ENCODE assay signal across 9 cellular contexts in genomic region chr2:63843791-63844190, GRCh38. TPM values are rescaled to one million over a fixed set of nuclear protein-coding genes. Genes with fewer than 3 reads are reported as not detected.
DNase-seq lines count a peak whose midpoint lies in the region; ATAC-seq and TF ChIP-seq lines count a peak whose summit lies in the region.
"Had no signal": no experiment of that assay in that cellular context is flagged by ENCODE, and none has a peak within 500 bp of the region (broad histone marks: within the 10 kb centered on the region; RNA-seq: fewer than 3 reads in every experiment).

No MANE protein-coding gene starts in this region.

- no peaks in the 10 kb centered on the region for H3K27me3 ChIP-seq in DOHH2 (ENCODE audit: control insufficient read depth, low read length)
- H3K27me3 ChIP-seq in SU-DHL-6 (ENCODE audit: low read length), result no peaks in the 10 kb centered on the region
- H3K27me3 ChIP-seq in fibroblast of lung (ENCODE audit: control insufficient read depth, insufficient read depth, low read length), result no peaks in the 10 kb centered on the region
- H3K27me3 ChIP-seq in sigmoid colon, result no peaks in the 10 kb centered on the region

- no peak for DNase-seq in fibroblast of lung (ENCODE audit: low read depth in 2 of 2)
- no peak for DNase-seq in osteocyte (ENCODE audit: extremely low spot score, unreplicated experiment)
- DNase-seq in stimulated activated naive B cell treated with anti-CD40 and anti-IgM and Interleukin-4, amounts not matched to agents 10 μg/mL and 1 μg/mL and 100 μg/mL, for 72 hours, result no peak
- DNase-seq in sigmoid colon, result no peak
- DNase-seq in SHP77 treated with DMSO at 0.1 percent for 48 hours (lab: John Stamatoyannopoulos, UW), result no peak
- DNase-seq in effector CD4-positive, alpha-beta T cell, result no peak
- DNase-seq: activated CD4-positive, CD25-positive, alpha-beta regulatory T cell had no signal

- no peaks in the 10 kb centered on the region for H3K36me3 Mint-ChIP-seq in osteocyte (ENCODE audit: unreplicated experiment)
- peaks cover 12 to 14% of the 10 kb centered on the region in 2 donors for H3K36me3 Mint-ChIP-seq in stimulated activated naive B cell treated with anti-CD40 and anti-IgM and Interleukin-4, amounts not matched to agents 10 μg/mL and 1 μg/mL and 100 μg/mL, for 72 hours

- H3K4me3 Mint-ChIP-seq in osteocyte (ENCODE audit: unreplicated experiment), result peak overlapping the region; percentile 93
- H3K4me3 Mint-ChIP-seq in stimulated activated naive B cell treated with anti-CD40 and anti-IgM and Interleukin-4, amounts not matched to agents 10 μg/mL and 1 μg/mL and 100 μg/mL, for 72 hours, result peak overlapping the region in 1 of 2 donors; percentile 5

- TF ChIP-seq POLR2A in sigmoid colon (IDR thresholded peaks at IDR 0.05), result no peak

- H3K27me3 Mint-ChIP-seq in osteocyte (ENCODE audit: unreplicated experiment), result no peaks in the 10 kb centered on the region
- H3K27me3 Mint-ChIP-seq in stimulated activated naive B cell treated with anti-CD40 and anti-IgM and Interleukin-4, amounts not matched to agents 10 μg/mL and 1 μg/mL and 100 μg/mL, for 72 hours, result no peaks in the 10 kb centered on the region

- H3K4me2 ChIP-seq in DOHH2 (ENCODE audit: low read length) (peak overlapping the region; percentile 81), SU-DHL-6 (ENCODE audit: low read depth, low read length, poor library complexity, severe bottlenecking) (peak overlapping the region; percentile 83), fibroblast of lung (ENCODE audit: extremely low read depth, insufficient read depth, low read length) (peak overlapping the region; percentile 85)

- H3K27ac ChIP-seq in DOHH2 (ENCODE audit: low read depth, low read length), result no peak overlapping the region
- no peak overlapping the region for H3K27ac ChIP-seq in SU-DHL-6 (ENCODE audit: low read depth, low read length)
- no peak overlapping the region for H3K27ac ChIP-seq in fibroblast of lung (ENCODE audit: insufficient read depth, low read length)
- H3K27ac ChIP-seq in sigmoid colon, result no peak overlapping the region

- H3K79me2 ChIP-seq in DOHH2 (ENCODE audit: control insufficient read depth, low read length) (peaks cover 88% of the 10 kb centered on the region), SU-DHL-6 (ENCODE audit: insufficient read depth, low read length) (peaks cover 71% of the 10 kb centered on the region), fibroblast of lung (ENCODE audit: control insufficient read depth, insufficient read depth, low read length) (peaks cover 65% of the 10 kb centered on the region)

- WGBS in sigmoid colon, 2 donors, result 85 to 88% methylated on average over 2 of the region's 2 CpGs

- H3K4me3 ChIP-seq in DOHH2 (ENCODE audit: low read length), result peak overlapping the region; percentile 82
- H3K4me3 ChIP-seq in SU-DHL-6 (ENCODE audit: insufficient read depth, low read length, poor library complexity, severe bottlenecking), result no peak overlapping the region
- peak overlapping the region; percentile 32 to 95 (median 80) for H3K4me3 ChIP-seq in fibroblast of lung (replicated peaks in 1 of 4; ENCODE audit: control extremely low read depth in 1 of 4, insufficient read depth in 1 of 4, low read depth in 3 of 4, low read length in 4 of 4)
- no peak overlapping the region for H3K4me3 ChIP-seq in sigmoid colon

- H3F3A ChIP-seq in DOHH2 (ENCODE audit: control insufficient read depth, insufficient read depth) (peaks cover 11% of the 10 kb centered on the region), SU-DHL-6 (ENCODE audit: insufficient read depth) (peaks cover 15% of the 10 kb centered on the region)

- no peaks in the 10 kb centered on the region for H3K9me3 ChIP-seq in DOHH2 (ENCODE audit: control insufficient read depth, insufficient read depth, low read length)
- H3K9me3 ChIP-seq in SU-DHL-6 (ENCODE audit: insufficient read depth, low read length), result no peaks in the 10 kb centered on the region
- no peaks in the 10 kb centered on the region for H3K9me3 ChIP-seq in fibroblast of lung (ENCODE audit: control insufficient read depth, insufficient read depth, low read depth, low read length)
- no peaks in the 10 kb centered on the region for H3K9me3 ChIP-seq in sigmoid colon

- H4K20me1 ChIP-seq in DOHH2 (ENCODE audit: control insufficient read depth, insufficient read depth, low read depth, low read length), result peaks cover 25% of the 10 kb centered on the region; the same call in 1 of the 2 replicates
- peaks cover 11% of the 10 kb centered on the region for H4K20me1 ChIP-seq in SU-DHL-6 (ENCODE audit: low read depth, low read length)
- no peaks in the 10 kb centered on the region for H4K20me1 ChIP-seq in fibroblast of lung (ENCODE audit: control insufficient read depth, extremely low read depth, insufficient read depth, low read length)

- intact Hi-C loops in sigmoid colon (cut with DNase I), result loop anchor here (5.0 kb wide), 4 partner anchors 44 to 256 kb away; partner anchors contain the start of genes MDH1, VPS54 and WDPCP

- TF ChIP-seq CTCF in DOHH2 (IDR thresholded peaks at IDR 0.05; ENCODE audit: low read depth, low read length, poor library complexity, severe bottlenecking), result no peak
- TF ChIP-seq CTCF in SU-DHL-6 (IDR thresholded peaks at IDR 0.05; ENCODE audit: insufficient read depth, low read length, poor library complexity, severe bottlenecking), result no peak
- no peak for TF ChIP-seq CTCF in fibroblast of lung (conservative IDR thresholded peaks at IDR 0.05 in 1 of 2, IDR thresholded peaks at IDR 0.05 in 1 of 2; ENCODE audit: low read depth in 1 of 2, low read length in 2 of 2)
- no peak for TF ChIP-seq CTCF in osteocyte (IDR thresholded peaks at IDR 0.05)
- no peak for TF ChIP-seq CTCF in sigmoid colon (IDR thresholded peaks at IDR 0.05)

- ATAC-seq in stimulated activated naive B cell treated with anti-CD40 and anti-IgM and Interleukin-4, amounts not matched to agents 10 μg/mL and 1 μg/mL and 100 μg/mL, for 72 hours (replicated peaks), result no peak

- H3K9me2 ChIP-seq in DOHH2 (replicated peaks; ENCODE audit: control insufficient read depth, low read length), result no peaks in the 10 kb centered on the region
- H3K9me2 ChIP-seq in SU-DHL-6 (replicated peaks; ENCODE audit: insufficient read depth, low read length), result no peaks in the 10 kb centered on the region

- H3K4me1 ChIP-seq in DOHH2 (ENCODE audit: control insufficient read depth, low read length) (peaks cover 58% of the 10 kb centered on the region), fibroblast of lung (ENCODE audit: control insufficient read depth, extremely low read depth, insufficient read depth, low read length) (peaks cover 2% of the 10 kb centered on the region), sigmoid colon (peaks cover 0 to 62% (median 29%) of the 10 kb centered on the region in 4 donors)

- peaks cover 64% of the 10 kb centered on the region for H3K4me1 Mint-ChIP-seq in osteocyte (ENCODE audit: unreplicated experiment)
- peaks cover 14 to 54% of the 10 kb centered on the region in 2 donors for H3K4me1 Mint-ChIP-seq in stimulated activated naive B cell treated with anti-CD40 and anti-IgM and Interleukin-4, amounts not matched to agents 10 μg/mL and 1 μg/mL and 100 μg/mL, for 72 hours

- H3K36me3 ChIP-seq in DOHH2 (ENCODE audit: control insufficient read depth, low read length) (peaks cover 62% of the 10 kb centered on the region), SU-DHL-6 (ENCODE audit: low read length) (peaks cover 3% of the 10 kb centered on the region; the same call in 1 of the 2 replicates), fibroblast of lung (ENCODE audit: control insufficient read depth, insufficient read depth, low read length) (no peaks in the 10 kb centered on the region), sigmoid colon (no peaks in the 10 kb centered on the region)

- no peak for TF ChIP-seq EP300 in sigmoid colon (IDR thresholded peaks at IDR 0.05)

- no peak overlapping the region for H3K9ac ChIP-seq in SU-DHL-6 (ENCODE audit: low read length)
- no peak overlapping the region for H3K9ac ChIP-seq in fibroblast of lung (ENCODE audit: insufficient read depth, low read length)

- no peak overlapping the region for H2AFZ ChIP-seq in SU-DHL-6 (ENCODE audit: low read depth, low read length, severe bottlenecking)
- no peak overlapping the region for H2AFZ ChIP-seq in fibroblast of lung (ENCODE audit: low read length)

- H3K9me3 Mint-ChIP-seq in osteocyte (ENCODE audit: unreplicated experiment), result no peaks in the 10 kb centered on the region
- no peaks in the 10 kb centered on the region for H3K9me3 Mint-ChIP-seq in stimulated activated naive B cell treated with anti-CD40 and anti-IgM and Interleukin-4, amounts not matched to agents 10 μg/mL and 1 μg/mL and 100 μg/mL, for 72 hours

- peak overlapping the region; percentile 86 for H3K27ac Mint-ChIP-seq in osteocyte (ENCODE audit: unreplicated experiment)
- no peak overlapping the region for H3K27ac Mint-ChIP-seq in stimulated activated naive B cell treated with anti-CD40 and anti-IgM and Interleukin-4, amounts not matched to agents 10 μg/mL and 1 μg/mL and 100 μg/mL, for 72 hours

RNA-seq across cellular contexts. Expression of gene UGP2, which starts 2.1 kb away (rescaled TPM):
- total RNA-seq in fibroblast of lung (77.8 and 81.2 TPM in 2 replicates), osteocyte (109 and 112 TPM in 2 replicates), sigmoid colon (100 to 1,000 TPM; 132 to 196 (median 149) TPM)
- polyA plus RNA-seq in fibroblast of lung (120 and 180 TPM in 2 replicates), sigmoid colon (100 to 1,000 TPM; 195 to 809 (median 459) TPM)
- polyA plus RNA-seq in fibroblast of lung (2012), result 111 and 148 TPM in 2 replicates
- polyA minus RNA-seq in fibroblast of lung (ENCODE audit: low replicate concordance), result 0.94 and 3.5 TPM in 2 replicates

Comparison
In these comparisons a context has a peak if more than half of its experiments do, and no peak if none do; other contexts are left out.
1. H3K4me3 ChIP-seq: peak in DOHH2 (single experiment) and fibroblast of lung (4 of 4); none in SU-DHL-6 (single experiment) and sigmoid colon (0 of 4).
2. Peak in every context shown above with its lines, with median percentiles within 50 percentile points of each other: H3K4me2 ChIP-seq.